Comparison of ENCODE assay signal across 21 cellular contexts in the genomic region with DNA sequence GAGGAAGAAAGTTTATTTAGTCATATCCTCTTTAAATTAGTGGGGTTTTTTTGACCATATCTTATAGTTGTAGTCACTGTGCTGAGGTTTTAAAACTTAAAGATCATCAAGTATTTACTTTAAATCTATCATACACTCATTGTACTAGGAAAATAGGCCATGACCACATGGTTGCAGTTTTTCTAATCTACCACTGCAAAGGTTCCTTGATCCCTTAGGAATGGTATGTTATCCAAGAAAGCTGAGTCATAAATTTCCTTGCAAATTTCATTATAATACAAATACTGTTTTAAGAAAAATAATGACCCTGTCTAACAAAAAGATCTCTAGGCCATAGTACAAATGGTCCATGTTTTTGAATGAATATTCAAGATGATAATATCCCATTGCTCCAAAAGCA.
"Had no signal": no experiment of that assay in that cellular context is flagged by ENCODE, and none has a peak within 500 bp of the region (broad histone marks: within the 10 kb centered on the region; RNA-seq: fewer than 3 reads in every experiment).

No MANE protein-coding gene starts in this region.

- DNase-seq: Kasumi-1, MG63, NCI-H1092, NCI-H1105 treated with DMSO at 0.1 percent for 48 hours, NCI-H1417 treated with DMSO at 0.1 percent for 48 hours, NCI-H146, NCI-H1694 treated with DMSO at 0.1 percent for 48 hours, NCI-H1930, NCI-H2081, NCI-H2107, NCI-H2227 treated with DMSO at 0.1 percent for 48 hours, NCI-H446, NCI-H510A, NCI-H524 treated with DMSO at 0.1 percent for 48 hours, NCI-H69, NCI-H774, RPMI8226, SHP77, SK-N-SH had no signal

- ATAC-seq: K562 had no signal

- H3K36me3 Mint-ChIP-seq: IgD-negative memory B cell had no signal

- H3K4me3 Mint-ChIP-seq: IgD-negative memory B cell had no signal

- H3K27ac Mint-ChIP-seq: IgD-negative memory B cell had no signal

- H3K9me3 Mint-ChIP-seq: IgD-negative memory B cell had no signal

- H3K4me1 Mint-ChIP-seq: IgD-negative memory B cell had no signal

- H3K4me3 ChIP-seq: K562, MG63 had no signal
